In the genomic region with DNA sequence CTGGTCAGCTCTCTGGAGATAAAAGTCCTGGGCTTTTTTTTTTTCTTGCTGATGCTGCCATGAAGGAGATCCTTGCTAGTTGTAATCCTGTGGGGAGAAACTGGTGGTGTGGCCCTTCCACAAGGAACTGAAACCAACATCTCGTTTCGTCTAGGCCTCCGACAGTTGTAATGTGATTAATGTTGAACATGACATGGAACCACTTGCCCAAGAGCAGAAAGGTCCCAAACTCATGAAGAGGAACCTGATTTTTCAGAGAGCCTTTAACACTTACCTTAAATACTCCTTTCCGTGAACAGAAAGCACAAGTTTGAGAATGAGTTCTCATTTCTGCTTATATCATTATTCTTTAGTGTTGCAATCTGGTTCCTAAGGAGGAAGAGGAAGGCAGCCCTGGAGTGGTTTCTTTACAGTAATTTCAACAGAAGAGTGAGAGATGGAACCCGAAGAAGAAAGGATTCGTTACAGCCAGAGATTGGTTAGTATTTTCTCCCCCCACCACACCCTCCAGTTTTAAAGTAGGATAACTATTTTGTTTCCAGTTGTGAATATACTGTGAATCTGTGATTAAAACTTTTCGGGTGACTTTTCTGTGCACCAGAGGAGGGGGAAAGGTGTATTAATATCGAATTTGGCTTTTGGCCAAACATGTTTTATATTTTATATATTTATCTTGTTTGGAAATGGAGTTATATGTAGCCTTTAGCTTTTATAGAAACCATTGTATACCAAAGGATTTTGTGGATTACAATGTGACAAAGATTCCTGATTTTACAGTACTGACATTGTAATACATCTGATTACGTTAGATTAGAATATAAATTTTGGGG, we compare ENCODE assay signal across 8 cellular contexts. TPM values are rescaled to one million over a fixed set of nuclear protein-coding genes. Genes with fewer than 3 reads are reported as not detected.
DNase-seq lines count a peak whose midpoint lies in the region; ATAC-seq and TF ChIP-seq lines count a peak whose summit lies in the region.

No MANE protein-coding gene starts in this region.

- H3K9me3 Mint-ChIP-seq in activated naive CD8-positive, alpha-beta T cell (ENCODE audit: low read depth): no peaks in the 10 kb centered on the region

- H3K27me3 Mint-ChIP-seq in activated naive CD8-positive, alpha-beta T cell: no peaks in the 10 kb centered on the region

- H3K4me3 ChIP-seq in iPS-18a (ENCODE audit: low read length): peak overlapping the region; percentile 86
- H3K4me3 ChIP-seq in smooth muscle cell: peak overlapping the region; percentile 78

- peaks cover 27% of the 10 kb centered on the region for H3K4me1 Mint-ChIP-seq in activated naive CD8-positive, alpha-beta T cell (ENCODE audit: low read depth)

- H3K9ac ChIP-seq in iPS-18a (ENCODE audit: low read length) (peak overlapping the region; percentile 73), smooth muscle cell (ENCODE audit: low read depth) (peak overlapping the region; percentile 85)

- peaks cover 65% of the 10 kb centered on the region for H3K79me2 ChIP-seq in smooth muscle cell (ENCODE audit: low read depth)

- peaks cover 11% of the 10 kb centered on the region for H3K27me3 ChIP-seq in iPS-18a (ENCODE audit: control insufficient read depth, insufficient read depth, low read length)
- H3K27me3 ChIP-seq in smooth muscle cell (ENCODE audit: low read depth): no peaks in the 10 kb centered on the region

- H3K4me1 ChIP-seq in iPS-18a (ENCODE audit: control insufficient read depth, low read depth, low read length) (peaks cover 10% of the 10 kb centered on the region), smooth muscle cell (ENCODE audit: low read depth) (peaks cover 25% of the 10 kb centered on the region)

- H2AFZ ChIP-seq in smooth muscle cell (ENCODE audit: low read depth): no peak overlapping the region

- peaks cover 21% of the 10 kb centered on the region for H3F3A ChIP-seq in smooth muscle cell (ENCODE audit: low read depth)

- DNase-seq in NCI-H82 (lab: John Stamatoyannopoulos, UW) (peak; percentile 41), NCI-H82 treated with DMSO at 0.1 percent for 48 hours (lab: John Stamatoyannopoulos, UW; ENCODE audit: unreplicated experiment) (no peak), M059J (ENCODE audit: low read depth) (peak; percentile 64), smooth muscle cell (lab: John Stamatoyannopoulos, UW; ENCODE audit: unreplicated experiment) (no peak)

- peak overlapping the region; percentile 97 for H3K4me2 ChIP-seq in smooth muscle cell

- peak overlapping the region; percentile 88 for H3K27ac Mint-ChIP-seq in activated naive CD8-positive, alpha-beta T cell

- H3K9me3 ChIP-seq in iPS-18a (ENCODE audit: control insufficient read depth, low read depth, low read length) (no peaks in the 10 kb centered on the region), smooth muscle cell (replicated peaks; ENCODE audit: low read depth) (no peaks in the 10 kb centered on the region)

- 24% methylated on average over 9 of the region's 9 CpGs for WGBS in smooth muscle cell (ENCODE audit: low lambda C conversion rate)

- no peaks in the 10 kb centered on the region for H3K36me3 ChIP-seq in iPS-18a (ENCODE audit: control insufficient read depth, low read depth, low read length)
- H3K36me3 ChIP-seq in smooth muscle cell (ENCODE audit: low read depth): no peaks in the 10 kb centered on the region

- H3K27ac ChIP-seq in iPS-18a (ENCODE audit: low read length) (no peak overlapping the region), smooth muscle cell (ENCODE audit: low read depth) (peak overlapping the region; percentile 76)

- peak overlapping the region; percentile 95 for H3K4me3 Mint-ChIP-seq in activated naive CD8-positive, alpha-beta T cell

- H3K36me3 Mint-ChIP-seq in activated naive CD8-positive, alpha-beta T cell: peaks cover 6% of the 10 kb centered on the region

- ATAC-seq in GM18907 (IDR thresholded peaks at IDR 0.05; ENCODE audit: unreplicated experiment) (no peak), HG02759 (IDR thresholded peaks at IDR 0.05; ENCODE audit: unreplicated experiment) (no peak)

- peaks cover 64% of the 10 kb centered on the region for H4K20me1 ChIP-seq in smooth muscle cell (ENCODE audit: low read depth)

- TF ChIP-seq CTCF in smooth muscle cell (IDR thresholded peaks at IDR 0.05; ENCODE audit: borderline replicate concordance, insufficient read depth, poor library complexity, severe bottlenecking): no peak

RNA-seq across cellular contexts. Expression of gene KDM2A, which starts 2.0 kb away (rescaled TPM):
- total RNA-seq in M059J (2014; rRNA removed; shearing (Covaris generic)): 19.0 and 36.1 TPM in 2 replicates
- 42.0 and 44.9 TPM in 2 replicates for total RNA-seq in smooth muscle cell
- 18.9 and 21.6 TPM in 2 replicates for polyA plus RNA-seq in smooth muscle cell

Comparison
In these comparisons a context has a peak if more than half of its experiments do, and no peak if none do; other contexts are left out.
1. DNase-seq: peak in NCI-H82 (single experiment) and M059J (single experiment); none in NCI-H82 treated with DMSO at 0.1 percent for 48 hours (single experiment) and smooth muscle cell (single experiment).